In the genomic region with DNA sequence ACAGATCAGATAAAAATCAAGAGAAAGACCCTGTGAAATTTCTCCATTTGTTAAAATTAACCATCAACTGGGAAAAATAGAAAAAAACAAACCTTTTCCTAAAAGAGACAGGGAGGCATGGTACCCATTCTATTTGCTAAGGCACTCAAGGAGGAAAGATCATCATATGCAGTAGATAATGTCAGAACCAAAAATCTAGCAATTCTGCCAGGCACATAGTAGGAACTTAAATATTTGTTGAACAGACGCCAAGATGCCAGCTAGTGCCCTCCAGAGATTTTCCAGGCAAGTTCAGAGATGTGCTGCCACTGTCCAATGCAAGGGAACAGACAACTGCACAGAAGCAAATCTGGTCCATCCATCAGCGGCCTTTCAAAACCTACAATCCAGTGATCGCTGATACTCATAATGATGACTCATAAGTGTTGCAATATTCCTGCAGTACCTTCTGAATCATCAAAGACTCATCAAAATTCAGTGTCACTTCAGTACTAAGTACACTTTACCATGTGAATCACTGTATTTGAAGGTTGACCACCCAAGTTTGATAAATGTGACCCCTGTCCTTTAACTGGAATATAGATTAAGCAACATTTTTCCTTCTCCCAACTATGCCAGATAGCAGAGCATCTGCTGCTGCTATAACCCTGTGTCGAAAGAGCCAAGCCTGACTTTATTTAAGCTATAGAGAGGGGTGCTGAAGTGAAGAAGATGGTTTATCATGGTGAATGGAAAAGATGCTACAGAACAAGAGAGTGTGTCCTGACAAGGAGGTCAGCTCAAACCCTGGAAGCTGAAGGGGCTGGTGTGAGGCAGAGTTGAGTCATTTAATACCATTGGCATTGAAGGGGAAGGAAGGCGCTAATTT, we compare ENCODE assay signal across 11 cellular contexts.
A peak's percentile ranks its signal among the peaks of the same experiment; 100 is the strongest.
DNase-seq lines count a peak whose midpoint lies in the region; ATAC-seq and TF ChIP-seq lines count a peak whose summit lies in the region.
"Had no signal": no experiment of that assay in that cellular context is flagged by ENCODE, and none has a peak within 500 bp of the region (broad histone marks: within the 10 kb centered on the region; RNA-seq: fewer than 3 reads in every experiment).

No MANE protein-coding gene starts in this region.

- no peak overlapping the region for H3K56ac ChIP-seq in mesendoderm (ENCODE audit: low read length)

- peak overlapping the region; percentile 33 for H3K4me2 ChIP-seq in HCT116 (ENCODE audit: low read length)
- H3K4me2 ChIP-seq in mesendoderm (ENCODE audit: low read length) = no peak overlapping the region

- no peak overlapping the region for H4K5ac ChIP-seq in mesendoderm (ENCODE audit: low read length)

- H3K4me1 Mint-ChIP-seq in CD14-positive monocyte = peaks cover 9% of the 10 kb centered on the region

- H3K79me2 ChIP-seq in ACC112 (ENCODE audit: control insufficient read depth, insufficient read depth, low read length, unreplicated experiment) (no peaks in the 10 kb centered on the region), HCT116 (ENCODE audit: insufficient read depth, low read length) (no peaks in the 10 kb centered on the region), mesendoderm (ENCODE audit: control insufficient read depth, insufficient read depth, low read length) (no peaks in the 10 kb centered on the region)

- H3K4ac ChIP-seq in mesendoderm (ENCODE audit: low read depth, low read length) = no peak overlapping the region

- intact Hi-C loops in HCT116 (cut with micrococcal nuclease) (no loop called here), CD14-positive monocyte (cut with micrococcal nuclease) (no loop called here)

- H3K9me2 ChIP-seq in HCT116 (ENCODE audit: insufficient read depth) = no peaks in the 10 kb centered on the region

- CTCF ChIA-PET in HCT116 (lab: Charles Lee) = no interaction called here

- H3K4me3 Mint-ChIP-seq in CD14-positive monocyte = no peak overlapping the region

- 0 out of 2 replicates have a peak, but pooled peaks cover 2% of the 10 kb centered on the region for H3K36me3 ChIP-seq in ACC112 (ENCODE audit: insufficient read depth, low read length)
- H3K36me3 ChIP-seq in HCT116 (ENCODE audit: control insufficient read depth in 1 of 2, insufficient read depth in 2 of 2, low read length in 2 of 2) = no peaks in the 10 kb centered on the region; a peak in 1 of 4 replicates
- H3K36me3 ChIP-seq in mesendoderm (ENCODE audit: control insufficient read depth, insufficient read depth, low read length) = no peaks in the 10 kb centered on the region

- H3K18ac ChIP-seq in mesendoderm (ENCODE audit: low read length) = no peak overlapping the region

- H2BK120ac ChIP-seq in mesendoderm (ENCODE audit: low read depth, low read length) = no peak overlapping the region

- TF ChIP-seq CTCF in HCT116 (IDR thresholded peaks at IDR 0.05 in 2 of 3, conservative IDR thresholded peaks at IDR 0.05 in 1 of 3; ENCODE audit: borderline replicate concordance in 1 of 3, insufficient read depth in 1 of 3, low read depth in 2 of 3, low read length in 2 of 3) (no peak), CD14-positive monocyte (IDR thresholded peaks at IDR 0.05) (no peak)

- H2BK15ac ChIP-seq in mesendoderm (replicated peaks; ENCODE audit: low read depth) = no peak overlapping the region

- peaks cover 2 to 11% (median 5%) of the 10 kb centered on the region in 7 donors for H3K9me3 Mint-ChIP-seq in CD14-positive monocyte

- peak overlapping the region in 3 of 7 donors; percentile 22 to 54 (median 27) for H3K27ac Mint-ChIP-seq in CD14-positive monocyte

- no peaks in the 10 kb centered on the region for H3K27me3 ChIP-seq in ACC112 (ENCODE audit: insufficient read depth, low read length)
- H3K27me3 ChIP-seq in HCT116 (ENCODE audit: insufficient read depth, low read length) = no peaks in the 10 kb centered on the region; the same call in 1 of the 2 replicates
- no peaks in the 10 kb centered on the region for H3K27me3 ChIP-seq in mesendoderm (ENCODE audit: insufficient read depth, low read length, poor library complexity)
- H3K27me3 ChIP-seq: heart left ventricle had no signal

- peak; percentile 70 for DNase-seq in HCT116 (ENCODE audit: low read depth, low spot score)
- peak; percentile 7 to 35 for DNase-seq in SW 1271 (lab: John Stamatoyannopoulos, UW)
- DNase-seq in hepatic stellate cell (ENCODE audit: low spot score) = peak; percentile 58
- DNase-seq in mesendoderm = no peak
- DNase-seq in T-helper 9 cell = no peak
- DNase-seq in CD14-positive monocyte (ENCODE audit: low spot score) = no peak
- DNase-seq: GDM1, heart left ventricle, posterior cingulate gyrus had no signal

- no peaks in the 10 kb centered on the region for H3K79me1 ChIP-seq in mesendoderm (ENCODE audit: low read length)

- RAD21 ChIA-PET in HCT116 (lab: Charles Lee; ENCODE audit: low non-redundant PET in 1 of 2, low total read pairs in 2 of 2, uncharacterized antibody in 2 of 2, unreplicated experiment in 2 of 2) = no interaction called here

- no peak overlapping the region for H2AK5ac ChIP-seq in mesendoderm (ENCODE audit: low read length)

- H3K9ac ChIP-seq in HCT116 (ENCODE audit: low read length) (no peak overlapping the region), mesendoderm (ENCODE audit: low read length) (no peak overlapping the region)

- BruUV-seq in HCT116 (replicated peaks; lab: Mats Ljungman, UMichigan) = TSS peak; percentile 13

- H3K27ac ChIP-seq in ACC112 (ENCODE audit: low read depth, low read length) (peak overlapping the region; percentile 60), HCT116 (ENCODE audit: low read depth, low read length) (no peak overlapping the region), mesendoderm (ENCODE audit: low read depth, low read length) (no peak overlapping the region)
- H3K27ac ChIP-seq: heart left ventricle had no signal

- H4K8ac ChIP-seq in mesendoderm (ENCODE audit: low read depth, low read length) = no peak overlapping the region

- no peak overlapping the region for H2BK5ac ChIP-seq in mesendoderm (ENCODE audit: low read length)

- no peaks in the 10 kb centered on the region for H3K9me3 ChIP-seq in HCT116 (ENCODE audit: control insufficient read depth in 1 of 2, insufficient read depth in 1 of 2, low read depth in 1 of 2, low read length in 2 of 2)

- peak overlapping the region; percentile 7; the same call in 1 of the 2 replicates for H3K4me3 ChIP-seq in ACC112 (ENCODE audit: low read depth, low read length)
- H3K4me3 ChIP-seq in HCT116 (replicated peaks in 1 of 2; ENCODE audit: low read depth in 1 of 2, low read length in 2 of 2) = no peak overlapping the region
- H3K4me3 ChIP-seq in mesendoderm (ENCODE audit: low read length) = no peak overlapping the region
- H3K4me3 ChIP-seq: heart left ventricle had no signal

- no CpG with 5 or more reads among the region's 5 CpGs for WGBS in mesendoderm (ENCODE audit: extremely low coverage, insufficient coverage, low lambda C conversion rate)

- POLR2A ChIA-PET in HCT116 (lab: Charles Lee) = interaction anchor here (0.8 kb wide), 1 partner anchor 111 kb away, joined by 3 read pairs; a partner anchor contains a TSS

- peaks cover 14 to 15% of the 10 kb centered on the region in 2 donors for H3K36me3 Mint-ChIP-seq in CD14-positive monocyte

- H3K23ac ChIP-seq in mesendoderm (ENCODE audit: low read length) = no peak overlapping the region

- H4K20me1 ChIP-seq in HCT116 (ENCODE audit: insufficient read depth) = no peaks in the 10 kb centered on the region

- peaks cover 13% of the 10 kb centered on the region for H3K4me1 ChIP-seq in ACC112 (ENCODE audit: control insufficient read depth, insufficient read depth, low read length, unreplicated experiment)
- peaks cover 0 to 15% of the 10 kb centered on the region in 2 experiments; a peak in 2 of 4 replicates for H3K4me1 ChIP-seq in HCT116 (ENCODE audit: control insufficient read depth in 1 of 2, insufficient read depth in 2 of 2, low read length in 2 of 2)
- peaks cover 4% of the 10 kb centered on the region for H3K4me1 ChIP-seq in mesendoderm (ENCODE audit: control insufficient read depth, low read depth, low read length)

- H3K27me3 Mint-ChIP-seq in CD14-positive monocyte (ENCODE audit: low read depth in 3 of 3) = peaks cover 6 to 7% (median 6%) of the 10 kb centered on the region in 3 donors

- no peak for TF ChIP-seq RAD21 in HCT116 (IDR thresholded peaks at IDR 0.05; ENCODE audit: low read depth)

- no peak overlapping the region for H2AFZ ChIP-seq in ACC112 (ENCODE audit: low read length, unreplicated experiment)
- H2AFZ ChIP-seq in HCT116 (ENCODE audit: low read depth, low read length, poor library complexity, severe bottlenecking) = no peak overlapping the region

- TF ChIP-seq POLR2A in HCT116 (IDR thresholded peaks at IDR 0.05; ENCODE audit: borderline replicate concordance, extremely low read depth, insufficient read depth, insufficient read length) = no peak

- peak; percentile 81 for ATAC-seq in HCT116
- no peak for ATAC-seq in GM21737 (IDR thresholded peaks at IDR 0.05; ENCODE audit: unreplicated experiment)

TF ChIP-seq in HCT116, 20 proteins besides CTCF, POLR2A, EP300 and RAD21 (continues in another document):
- TF ChIP-seq, protein P1, sequence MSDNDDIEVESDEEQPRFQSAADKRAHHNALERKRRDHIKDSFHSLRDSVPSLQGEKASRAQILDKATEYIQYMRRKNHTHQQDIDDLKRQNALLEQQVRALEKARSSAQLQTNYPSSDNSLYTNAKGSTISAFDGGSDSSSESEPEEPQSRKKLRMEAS (IDR thresholded peaks at IDR 0.05) = peak; percentile 69
- TF ChIP-seq ELF1 (IDR thresholded peaks at IDR 0.05; ENCODE audit: borderline replicate concordance, low read depth) (no peak), CEBPB (IDR thresholded peaks at IDR 0.05; ENCODE audit: low read depth) (peak; percentile 99), EGR1 (IDR thresholded peaks at IDR 0.05; ENCODE audit: low read depth) (no peak), EZH2phosphoT487 (IDR thresholded peaks at IDR 0.05; ENCODE audit: borderline replicate concordance) (no peak), SP1 (IDR thresholded peaks at IDR 0.05; ENCODE audit: low read depth) (peak; percentile 75), EZH2 (IDR thresholded peaks at IDR 0.05) (no peak), FOSL1 (IDR thresholded peaks at IDR 0.05; ENCODE audit: low read depth) (peak; percentile 98)
- TF ChIP-seq, protein P2, sequence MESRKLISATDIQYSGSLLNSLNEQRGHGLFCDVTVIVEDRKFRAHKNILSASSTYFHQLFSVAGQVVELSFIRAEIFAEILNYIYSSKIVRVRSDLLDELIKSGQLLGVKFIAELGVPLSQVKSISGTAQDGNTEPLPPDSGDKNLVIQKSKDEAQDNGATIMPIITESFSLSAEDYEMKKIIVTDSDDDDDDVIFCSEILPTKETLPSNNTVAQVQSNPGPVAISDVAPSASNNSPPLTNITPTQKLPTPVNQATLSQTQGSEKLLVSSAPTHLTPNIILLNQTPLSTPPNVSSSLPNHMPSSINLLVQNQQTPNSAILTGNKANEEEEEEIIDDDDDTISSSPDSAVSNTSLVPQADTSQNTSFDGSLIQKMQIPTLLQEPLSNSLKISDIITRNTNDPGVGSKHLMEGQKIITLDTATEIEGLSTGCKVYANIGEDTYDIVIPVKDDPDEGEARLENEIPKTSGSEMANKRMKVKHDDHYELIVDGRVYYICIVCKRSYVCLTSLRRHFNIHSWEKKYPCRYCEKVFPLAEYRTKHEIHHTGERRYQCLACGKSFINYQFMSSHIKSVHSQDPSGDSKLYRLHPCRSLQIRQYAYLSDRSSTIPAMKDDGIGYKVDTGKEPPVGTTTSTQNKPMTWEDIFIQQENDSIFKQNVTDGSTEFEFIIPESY (IDR thresholded peaks at IDR 0.05; ENCODE audit: extremely low read depth, insufficient replicate concordance, low read length) = no peak

Comparison
In these comparisons a context has a peak if more than half of its experiments do, and no peak if none do; other contexts are left out.
1. DNase-seq: peak in HCT116 (single experiment), SW 1271 (2 of 2) and hepatic stellate cell (single experiment); none in mesendoderm (single experiment), T-helper 9 cell (single experiment) and CD14-positive monocyte (single experiment).